17 cellular contexts compared by ENCODE assay signal in the genomic region with DNA sequence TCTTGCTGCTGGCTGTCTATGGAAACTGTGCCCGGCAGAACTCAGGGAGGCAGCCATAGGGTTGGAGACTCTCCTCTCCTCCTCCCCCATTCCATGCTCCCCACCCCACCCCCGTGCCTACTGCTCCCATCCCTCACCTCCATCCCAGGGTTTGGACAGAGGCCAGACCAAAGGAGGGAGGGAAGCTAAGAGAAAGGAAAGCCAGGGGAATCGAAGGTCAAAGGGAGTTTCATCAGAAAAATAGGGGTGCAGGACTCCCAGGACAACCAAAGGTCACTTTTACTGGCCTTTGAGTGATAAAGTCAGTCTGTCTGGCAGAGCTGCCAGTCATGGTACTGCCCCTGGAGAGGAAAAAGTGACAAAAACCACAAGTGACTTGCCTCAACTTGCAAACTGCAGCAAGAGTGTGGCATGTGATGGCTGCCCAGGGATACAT.
DNase-seq lines count a peak whose midpoint lies in the region; ATAC-seq and TF ChIP-seq lines count a peak whose summit lies in the region.
"Had no signal": no experiment of that assay in that cellular context is flagged by ENCODE, and none has a peak within 500 bp of the region (broad histone marks: within the 10 kb centered on the region; RNA-seq: fewer than 3 reads in every experiment).

No MANE protein-coding gene starts in this region.

- H4K8ac ChIP-seq in mesendoderm (ENCODE audit: low read depth, low read length), result no peak overlapping the region

- H3K79me2 ChIP-seq in ACC112 (ENCODE audit: control insufficient read depth, insufficient read depth, low read length, unreplicated experiment) (no peaks in the 10 kb centered on the region), mesendoderm (ENCODE audit: control insufficient read depth, insufficient read depth, low read length) (no peaks in the 10 kb centered on the region)

- H3K56ac ChIP-seq in mesendoderm (ENCODE audit: low read length), result no peak overlapping the region

- no peak overlapping the region for H3K23ac ChIP-seq in mesendoderm (ENCODE audit: low read length)

- no peak overlapping the region for H3K4ac ChIP-seq in mesendoderm (ENCODE audit: low read depth, low read length)

- H3K27me3 ChIP-seq in ACC112 (ENCODE audit: insufficient read depth, low read length) (no peaks in the 10 kb centered on the region), skeletal muscle tissue (ENCODE audit: control insufficient read depth in 3 of 3, insufficient read depth in 3 of 3, low read length in 3 of 3) (no peaks in the 10 kb centered on the region), mesendoderm (ENCODE audit: insufficient read depth, low read length, poor library complexity) (no peaks in the 10 kb centered on the region)

- no peak overlapping the region for H3K18ac ChIP-seq in mesendoderm (ENCODE audit: low read length)

- no peak for TF ChIP-seq CTCF in VCaP (conservative IDR thresholded peaks at IDR 0.05)
- no peak for TF ChIP-seq CTCF in fibroblast of pulmonary artery (IDR thresholded peaks at IDR 0.05; ENCODE audit: low read length, missing control alignments)

- no peak for ATAC-seq in HG03097 (IDR thresholded peaks at IDR 0.05; ENCODE audit: low FRiP score, unreplicated experiment)
- ATAC-seq: naive thymus-derived CD8-positive, alpha-beta T cell had no signal

- no peak overlapping the region for H4K5ac ChIP-seq in mesendoderm (ENCODE audit: low read length)

- H3K4me3 ChIP-seq in ACC112 (ENCODE audit: low read depth, low read length) (no peak overlapping the region), fibroblast of pulmonary artery (replicated peaks; ENCODE audit: low read depth, low read length) (peak overlapping the region; percentile 37), skeletal muscle tissue (ENCODE audit: low read length in 3 of 3) (no peak overlapping the region), mesendoderm (ENCODE audit: low read length) (no peak overlapping the region)

- H2BK120ac ChIP-seq in mesendoderm (ENCODE audit: low read depth, low read length), result no peak overlapping the region

- 0 out of 2 replicates have a peak overlapping the region, but pooled peaks have one; percentile 42 for H3K27ac ChIP-seq in ACC112 (ENCODE audit: low read depth, low read length)
- peak overlapping the region; percentile 32; the same call in 1 of the 2 replicates for H3K27ac ChIP-seq in VCaP
- peak overlapping the region; percentile 10 for H3K27ac ChIP-seq in skeletal muscle tissue (ENCODE audit: low read depth, low read length)
- H3K27ac ChIP-seq in mesendoderm (ENCODE audit: low read depth, low read length), result no peak overlapping the region

- peaks cover 7% of the 10 kb centered on the region for H3K4me1 ChIP-seq in ACC112 (ENCODE audit: control insufficient read depth, insufficient read depth, low read length, unreplicated experiment)
- peaks cover 3 to 5% (median 3%) of the 10 kb centered on the region in 3 donors for H3K4me1 ChIP-seq in skeletal muscle tissue (ENCODE audit: control insufficient read depth in 3 of 3, insufficient read depth in 3 of 3, low read length in 3 of 3)
- no peaks in the 10 kb centered on the region for H3K4me1 ChIP-seq in mesendoderm (ENCODE audit: control insufficient read depth, low read depth, low read length)
- H3K4me1 ChIP-seq: Caco-2 had no signal

- peak overlapping the region; percentile 49 for H2AFZ ChIP-seq in ACC112 (ENCODE audit: low read length, unreplicated experiment)

- no CpG with 5 or more reads among the region's 3 CpGs for WGBS in mesendoderm (ENCODE audit: extremely low coverage, insufficient coverage, low lambda C conversion rate)

- no peak overlapping the region for H3K4me2 ChIP-seq in mesendoderm (ENCODE audit: low read length)

- H2AK5ac ChIP-seq in mesendoderm (ENCODE audit: low read length), result no peak overlapping the region

- no peak overlapping the region for H3K9ac ChIP-seq in skeletal muscle tissue (ENCODE audit: low read depth in 1 of 3, low read length in 3 of 3)
- H3K9ac ChIP-seq in mesendoderm (ENCODE audit: low read length), result no peak overlapping the region

- DNase-seq in fibroblast of pulmonary artery (ENCODE audit: low read depth) (no peak), COLO829 (ENCODE audit: low spot score) (no peak), NCI-H1092 (lab: John Stamatoyannopoulos, UW) (no peak), mesendoderm (no peak)
- DNase-seq: activated CD4-positive, alpha-beta T cell treated with anti-CD3 and anti-CD28 coated beads, Interleukin-2, amount 10 ng/mL, durations not matched to agents 24 days and 14 days; activated CD8-positive, alpha-beta memory T cell treated with anti-CD3 and anti-CD28 coated beads, Interleukin-2, amount 50 U/mL, for 4 hours; activated effector memory CD4-positive, alpha-beta T cell treated with anti-CD3 and anti-CD28 coated beads, Interleukin-2, amount 50 U/mL, for 16 hours; Caco-2; effector CD8-positive, alpha-beta T cell; head of caudate nucleus; naive thymus-derived CD8-positive, alpha-beta T cell; NCI-H1417; SHP77 had no signal

- no peaks in the 10 kb centered on the region for H3K9me3 ChIP-seq in skeletal muscle tissue (ENCODE audit: control insufficient read depth in 3 of 3, low read length in 3 of 3)
- H3K9me3 ChIP-seq: Caco-2 had no signal

- H2BK15ac ChIP-seq in mesendoderm (replicated peaks; ENCODE audit: low read depth), result no peak overlapping the region

- H3K36me3 ChIP-seq in ACC112 (ENCODE audit: insufficient read depth, low read length), result no peaks in the 10 kb centered on the region
- no peaks in the 10 kb centered on the region for H3K36me3 ChIP-seq in skeletal muscle tissue (ENCODE audit: control insufficient read depth in 3 of 3, insufficient read depth in 3 of 3, low read length in 3 of 3)
- H3K36me3 ChIP-seq in mesendoderm (ENCODE audit: control insufficient read depth, insufficient read depth, low read length), result no peaks in the 10 kb centered on the region

- no peak overlapping the region for H2BK5ac ChIP-seq in mesendoderm (ENCODE audit: low read length)

- no peaks in the 10 kb centered on the region for H3K79me1 ChIP-seq in mesendoderm (ENCODE audit: low read length)
